ENCODE assay signal across 34 cellular contexts in genomic region chr1:160811147-160811546, GRCh38. TPM values are rescaled to one million over a fixed set of nuclear protein-coding genes. Genes with fewer than 3 reads are reported as not detected.
A peak's percentile ranks its signal among the peaks of the same experiment; 100 is the strongest.
DNase-seq lines count a peak whose midpoint lies in the region; ATAC-seq and TF ChIP-seq lines count a peak whose summit lies in the region.
"Had no signal": no experiment of that assay in that cellular context is flagged by ENCODE, and none has a peak within 500 bp of the region (broad histone marks: within the 10 kb centered on the region; RNA-seq: fewer than 3 reads in every experiment).

No MANE protein-coding gene starts in this region.

- no peak overlapping the region for H2BK15ac ChIP-seq in mesenchymal stem cell (ENCODE audit: low read depth, poor library complexity, severe bottlenecking)

- TF ChIP-seq POLR2A in erythroblast (IDR thresholded peaks at IDR 0.05; ENCODE audit: low read length) = no peak

- H3K4me3 ChIP-seq in MM.1S (ENCODE audit: low read length) (no peak overlapping the region), mesenchymal stem cell (ENCODE audit: insufficient read depth in 1 of 2, low read depth in 1 of 2, low read length in 2 of 2) (no peak overlapping the region)
- H3K4me3 ChIP-seq: adrenal gland, body of pancreas, gastroesophageal sphincter, neural progenitor cell, uterus had no signal

- H3K4me2 ChIP-seq in MM.1S (ENCODE audit: low read depth, low read length) (peak overlapping the region; percentile 19), mesenchymal stem cell (ENCODE audit: low read length, poor library complexity, severe bottlenecking) (no peak overlapping the region)
- H3K4me2 ChIP-seq: neural progenitor cell, SK-N-SH had no signal

- no peak overlapping the region for H4K8ac ChIP-seq in mesenchymal stem cell (ENCODE audit: low read length)

- H3K27me3 Mint-ChIP-seq in activated naive CD4-positive, alpha-beta T cell treated with anti-CD3 and anti-CD28 coated beads, Interleukin-2, amount 50 U/mL, for 24 hours = no peaks in the 10 kb centered on the region
- no peaks in the 10 kb centered on the region for H3K27me3 Mint-ChIP-seq in central memory CD8-positive, alpha-beta T cell
- H3K27me3 Mint-ChIP-seq in stimulated activated memory B cell treated with anti-CD40 and anti-IgM and Interleukin-4, amounts not matched to agents 10 μg/mL and 1 μg/mL and 100 μg/mL, for 72 hours = no peaks in the 10 kb centered on the region
- H3K27me3 Mint-ChIP-seq: activated CD4-positive, alpha-beta memory T cell treated with anti-CD3 and anti-CD28 coated beads for 36 hours had no signal

- no peaks in the 10 kb centered on the region for H3K79me1 ChIP-seq in mesenchymal stem cell (replicated peaks; ENCODE audit: low read length, poor library complexity, severe bottlenecking)

- H3K27ac Mint-ChIP-seq in activated naive CD4-positive, alpha-beta T cell treated with anti-CD3 and anti-CD28 coated beads, Interleukin-2, amount 50 U/mL, for 24 hours = peak overlapping the region; percentile 80
- H3K27ac Mint-ChIP-seq in central memory CD8-positive, alpha-beta T cell (ENCODE audit: low read depth) = peak overlapping the region; percentile 45
- peak overlapping the region; percentile 40 for H3K27ac Mint-ChIP-seq in stimulated activated memory B cell treated with anti-CD40 and anti-IgM and Interleukin-4, amounts not matched to agents 10 μg/mL and 1 μg/mL and 100 μg/mL, for 72 hours
- H3K27ac Mint-ChIP-seq: activated CD4-positive, alpha-beta memory T cell treated with anti-CD3 and anti-CD28 coated beads for 36 hours; neural progenitor cell; T-helper 1 cell treated with Interleukin-12 subunit alpha and Interleukin-12 subunit beta and Interleukin-4 antibody, amounts not matched to agents 30 μg/mL and 1 μg/mL, for 36 hours had no signal

- no peaks in the 10 kb centered on the region for H3K9me2 ChIP-seq in MM.1S (replicated peaks; ENCODE audit: insufficient read depth, low read length)
- H3K9me2 ChIP-seq: SK-N-SH had no signal

- no peak overlapping the region for H3K4me3 Mint-ChIP-seq in activated naive CD4-positive, alpha-beta T cell treated with anti-CD3 and anti-CD28 coated beads, Interleukin-2, amount 50 U/mL, for 24 hours
- no peak overlapping the region for H3K4me3 Mint-ChIP-seq in central memory CD8-positive, alpha-beta T cell
- H3K4me3 Mint-ChIP-seq in stimulated activated memory B cell treated with anti-CD40 and anti-IgM and Interleukin-4, amounts not matched to agents 10 μg/mL and 1 μg/mL and 100 μg/mL, for 72 hours = no peak overlapping the region
- H3K4me3 Mint-ChIP-seq: activated CD4-positive, alpha-beta memory T cell treated with anti-CD3 and anti-CD28 coated beads for 36 hours; neural progenitor cell; T-helper 1 cell treated with Interleukin-12 subunit alpha and Interleukin-12 subunit beta and Interleukin-4 antibody, amounts not matched to agents 30 μg/mL and 1 μg/mL, for 36 hours had no signal

- H3K9me3 ChIP-seq in MM.1S (replicated peaks; ENCODE audit: insufficient read depth, low read length) (no peaks in the 10 kb centered on the region), mesenchymal stem cell (ENCODE audit: control insufficient read depth, low read length) (peaks cover 8% of the 10 kb centered on the region)
- H3K9me3 ChIP-seq: body of pancreas, SK-N-SH had no signal

- H2BK12ac ChIP-seq in mesenchymal stem cell (ENCODE audit: low read length in 2 of 2) = no peak overlapping the region

- no peak overlapping the region for H3K23ac ChIP-seq in mesenchymal stem cell (ENCODE audit: low read length in 2 of 2)

- H3K27me3 ChIP-seq in MM.1S (replicated peaks; ENCODE audit: insufficient read depth, low read length) (no peaks in the 10 kb centered on the region), mesenchymal stem cell (ENCODE audit: control insufficient read depth in 1 of 2, insufficient read depth in 1 of 2, low read length in 2 of 2) (no peaks in the 10 kb centered on the region)
- H3K27me3 ChIP-seq: adrenal gland, body of pancreas, neural progenitor cell, uterus had no signal

- H3K9me3 Mint-ChIP-seq in activated naive CD4-positive, alpha-beta T cell treated with anti-CD3 and anti-CD28 coated beads, Interleukin-2, amount 50 U/mL, for 24 hours = peaks cover 10% of the 10 kb centered on the region
- peaks cover 8% of the 10 kb centered on the region for H3K9me3 Mint-ChIP-seq in central memory CD8-positive, alpha-beta T cell
- peaks cover 8% of the 10 kb centered on the region for H3K9me3 Mint-ChIP-seq in stimulated activated memory B cell treated with anti-CD40 and anti-IgM and Interleukin-4, amounts not matched to agents 10 μg/mL and 1 μg/mL and 100 μg/mL, for 72 hours

- ATAC-seq in central memory CD8-positive, alpha-beta T cell (replicated peaks; ENCODE audit: extremely low read depth, poor library complexity, severe bottlenecking) = no peak
- no peak for ATAC-seq in stimulated activated memory B cell treated with anti-CD40 and anti-IgM and Interleukin-4, amounts not matched to agents 10 μg/mL and 1 μg/mL and 100 μg/mL, for 72 hours
- ATAC-seq: activated CD4-positive, CD25-positive, alpha-beta regulatory T cell treated with anti-CD3 and anti-CD28 coated beads, Interleukin-2, amount 50 U/mL, for 24 hours; body of pancreas; gastroesophageal sphincter; left cardiac atrium; PC-3; Right ventricle myocardium inferior had no signal

- H3K27ac ChIP-seq in MM.1S (ENCODE audit: low read length) (peak overlapping the region; percentile 11; the same call in 1 of the 2 replicates), mesenchymal stem cell (ENCODE audit: low read length, poor library complexity, severe bottlenecking) (no peak overlapping the region)
- H3K27ac ChIP-seq: adrenal gland, body of pancreas, gastroesophageal sphincter, neural progenitor cell, parathyroid adenoma, uterus had no signal

- 75% methylated on average over 2 of the region's 2 CpGs for WGBS in mesenchymal stem cell

- H3K36me3 ChIP-seq in MM.1S (replicated peaks; ENCODE audit: insufficient read depth, low read length) (no peaks in the 10 kb centered on the region), mesenchymal stem cell (ENCODE audit: control insufficient read depth in 1 of 2, insufficient read depth in 2 of 2, low read depth in 1 of 2, low read length in 2 of 2) (no peaks in the 10 kb centered on the region)
- H3K36me3 ChIP-seq: adrenal gland, gastroesophageal sphincter, neural progenitor cell, uterus had no signal

- no peaks in the 10 kb centered on the region for H4K20me1 ChIP-seq in MM.1S (ENCODE audit: insufficient read depth, low read length)

- H3K79me2 ChIP-seq in MM.1S (ENCODE audit: low read length) = peaks cover 62% of the 10 kb centered on the region
- H3K79me2 ChIP-seq: parathyroid adenoma had no signal

- H3K4ac ChIP-seq in mesenchymal stem cell (ENCODE audit: low read depth in 1 of 2, low read length in 2 of 2) = no peak overlapping the region

- peaks cover 19% of the 10 kb centered on the region for H3F3A ChIP-seq in MM.1S (ENCODE audit: insufficient read depth, low read length)

- no peak overlapping the region for H3K14ac ChIP-seq in mesenchymal stem cell (ENCODE audit: low read length in 2 of 2)

- DNase-seq in activated naive CD4-positive, alpha-beta T cell treated with anti-CD3 and anti-CD28 coated beads, Interleukin-2, amount 50 U/mL, for 16 hours = no peak
- peak; percentile 77 for DNase-seq in MM.1S
- no peak for DNase-seq in central memory CD8-positive, alpha-beta T cell (ENCODE audit: low spot score in 2 of 2)
- DNase-seq in erythroblast (lab: John Stamatoyannopoulos, UW) = no peak
- DNase-seq in mesenchymal stem cell = no peak
- DNase-seq in effector CD4-positive, alpha-beta T cell = no peak
- DNase-seq: activated CD4-positive, alpha-beta memory T cell treated with anti-CD3 and anti-CD28 coated beads for 36 hours; activated CD8-positive, alpha-beta memory T cell treated with anti-CD3 and anti-CD28 coated beads, Interleukin-2, amount 50 U/mL, for 48 hours; activated effector memory CD4-positive, alpha-beta T cell treated with Interleukin-2 at 50 U/mL for 16 hours; adrenal gland; body of pancreas; DMS153; GOT3; Karpas-422; left cardiac atrium; NCI-H1436; NCI-H2081; NCI-H524 treated with DMSO at 0.1 percent for 48 hours; NK-92 treated with Interleukin-12 subunit alpha and Interleukin-12 subunit beta, amount 100 ng/mL, for 24 hours; PC-3; SK-N-SH; small intestine; stimulated activated naive CD4-positive, alpha-beta T cell treated with Interleukin-2 at 50 U/mL for 16 hours; uterus had no signal

- H3K36me3 Mint-ChIP-seq in activated naive CD4-positive, alpha-beta T cell treated with anti-CD3 and anti-CD28 coated beads, Interleukin-2, amount 50 U/mL, for 24 hours = peaks cover 34% of the 10 kb centered on the region
- peaks cover 63% of the 10 kb centered on the region for H3K36me3 Mint-ChIP-seq in central memory CD8-positive, alpha-beta T cell (ENCODE audit: insufficient read depth)
- H3K36me3 Mint-ChIP-seq in stimulated activated memory B cell treated with anti-CD40 and anti-IgM and Interleukin-4, amounts not matched to agents 10 μg/mL and 1 μg/mL and 100 μg/mL, for 72 hours = peaks cover 85% of the 10 kb centered on the region
- H3K36me3 Mint-ChIP-seq: neural progenitor cell had no signal

- no peak overlapping the region for H2AK5ac ChIP-seq in mesenchymal stem cell (ENCODE audit: low read length, severe bottlenecking)

- no peak overlapping the region for H3K18ac ChIP-seq in mesenchymal stem cell (ENCODE audit: low read depth in 1 of 2, low read length in 2 of 2)

- H4K91ac ChIP-seq in mesenchymal stem cell (ENCODE audit: low read length) = no peak overlapping the region

- H2BK5ac ChIP-seq in mesenchymal stem cell (ENCODE audit: low read depth, low read length, poor library complexity, severe bottlenecking) = no peak overlapping the region

- H2BK120ac ChIP-seq in mesenchymal stem cell (ENCODE audit: low read depth, low read length) = no peak overlapping the region

- no peak overlapping the region for H2AFZ ChIP-seq in MM.1S (ENCODE audit: low read length)
- H2AFZ ChIP-seq in mesenchymal stem cell (ENCODE audit: low read depth, low read length) = no peak overlapping the region
- H2AFZ ChIP-seq: neural progenitor cell, parathyroid adenoma had no signal

- no peak for TF ChIP-seq CTCF in MM.1S (IDR thresholded peaks at IDR 0.05; ENCODE audit: low read length)

- H3K4me1 ChIP-seq in MM.1S (ENCODE audit: low read length) = peaks cover 25% of the 10 kb centered on the region
- no peaks in the 10 kb centered on the region for H3K4me1 ChIP-seq in mesenchymal stem cell (ENCODE audit: control insufficient read depth, insufficient read depth, low read depth, low read length)
- H3K4me1 ChIP-seq: adrenal gland, body of pancreas, gastroesophageal sphincter, neural progenitor cell, parathyroid adenoma, uterus had no signal

- H3K4me1 Mint-ChIP-seq in activated naive CD4-positive, alpha-beta T cell treated with anti-CD3 and anti-CD28 coated beads, Interleukin-2, amount 50 U/mL, for 24 hours = peaks cover 78% of the 10 kb centered on the region
- H3K4me1 Mint-ChIP-seq in central memory CD8-positive, alpha-beta T cell = peaks cover 71% of the 10 kb centered on the region
- peaks cover 69% of the 10 kb centered on the region for H3K4me1 Mint-ChIP-seq in stimulated activated memory B cell treated with anti-CD40 and anti-IgM and Interleukin-4, amounts not matched to agents 10 μg/mL and 1 μg/mL and 100 μg/mL, for 72 hours
- H3K4me1 Mint-ChIP-seq: neural progenitor cell had no signal

- H3K9ac ChIP-seq in MM.1S (ENCODE audit: low read length) (no peak overlapping the region), mesenchymal stem cell (ENCODE audit: low read length) (no peak overlapping the region)
- H3K9ac ChIP-seq: neural progenitor cell, parathyroid adenoma, SK-N-SH had no signal

RNA-seq across cellular contexts. Expression of gene LY9, which starts 15.2 kb away (rescaled TPM):
- not detected for polyA plus RNA-seq in mesenchymal stem cell (2013, experiment 1 of 2)
- polyA plus RNA-seq in mesenchymal stem cell (2013, experiment 2 of 2) = not detected
- polyA plus RNA-seq: endothelial cell of umbilical vein, fibroblast of lung, SK-N-SH had no signal

RNA-seq across cellular contexts. Expression of gene CD244, which starts 51.5 kb away (rescaled TPM):
- polyA plus RNA-seq in mesenchymal stem cell (2013, experiment 1 of 2) = not detected
- not detected for polyA plus RNA-seq in mesenchymal stem cell (2013, experiment 2 of 2)
- polyA plus RNA-seq: endothelial cell of umbilical vein, fibroblast of lung, SK-N-SH had no signal
